1 cellular context compared by ENCODE assay signal in genomic region chr12:122747224-122748175, GRCh38.
TF ChIP-seq lines count a peak whose summit lies in the region.

No MANE protein-coding gene starts in this region.

TF ChIP-seq in H1, 55 proteins besides CTCF, POLR2A, EP300 and RAD21:
- TF ChIP-seq BCL11A (IDR thresholded peaks at IDR 0.05; ENCODE audit: low read depth in 2 of 2, low read length in 2 of 2) (no peak), ATF2 (IDR thresholded peaks at IDR 0.05; ENCODE audit: low read length) (no peak), CBX8 (IDR thresholded peaks at IDR 0.05; ENCODE audit: borderline replicate concordance, low read depth, low read length) (no peak), RBBP5 (IDR thresholded peaks at IDR 0.05; ENCODE audit: borderline replicate concordance, low read depth, low read length) (no peak), E2F6 (IDR thresholded peaks at IDR 0.05) (no peak), BRCA1 (IDR thresholded peaks at IDR 0.05; ENCODE audit: low read depth, low read length) (no peak), HDAC6 (IDR thresholded peaks at IDR 0.05; ENCODE audit: low read depth, low read length) (no peak), ATF3 (IDR thresholded peaks at IDR 0.05; ENCODE audit: insufficient read depth, low read depth, low read length) (no peak), TCF12 (IDR thresholded peaks at IDR 0.05; ENCODE audit: low read depth, low read length) (no peak)
